32 cellular contexts compared by ENCODE assay signal in the genomic region with DNA sequence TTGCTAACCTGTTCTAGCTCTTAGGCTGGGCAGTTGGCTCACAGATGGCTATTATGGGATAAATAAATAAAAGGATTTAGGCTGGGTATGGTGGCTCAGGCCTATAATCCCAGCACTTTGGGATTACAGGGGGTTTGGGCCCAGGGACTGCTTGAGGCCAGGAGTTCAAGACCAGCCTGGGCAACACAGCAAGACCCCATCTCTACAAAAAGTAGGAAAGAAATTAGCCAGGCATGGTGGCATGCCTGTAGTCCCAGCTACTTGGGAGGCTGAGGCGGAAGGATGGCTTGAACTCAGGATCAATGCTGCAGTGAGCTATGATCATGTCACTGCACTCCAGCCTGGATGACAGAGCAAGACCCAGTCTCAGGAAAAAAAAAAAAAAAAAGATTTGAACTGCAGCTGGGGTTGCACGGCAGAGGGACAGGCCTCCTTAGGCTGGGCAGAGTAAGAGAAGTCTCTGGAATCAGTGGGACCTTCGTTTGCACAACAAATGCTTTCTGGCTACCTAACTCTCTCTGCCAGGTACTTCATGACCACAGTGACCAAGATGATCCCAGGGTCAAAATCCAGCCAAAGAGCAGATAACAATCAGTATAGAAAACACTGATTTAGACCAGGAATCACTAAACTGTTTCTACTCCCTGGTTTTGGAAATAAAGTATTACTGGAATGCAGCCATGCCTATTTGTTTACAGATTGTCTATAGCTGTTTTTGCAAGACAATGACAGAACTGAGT. TPM values are rescaled to one million over a fixed set of nuclear protein-coding genes. Genes with fewer than 3 reads are reported as not detected.
"Had no signal": no experiment of that assay in that cellular context is flagged by ENCODE, and none has a peak within 500 bp of the region (broad histone marks: within the 10 kb centered on the region; RNA-seq: fewer than 3 reads in every experiment).

No MANE protein-coding gene starts in this region.

- H3K27me3 ChIP-seq: adrenal gland, brain microvascular endothelial cell, gastrocnemius medialis, neural progenitor cell had no signal

- DNase-seq: activated CD4-positive, alpha-beta T cell treated with anti-CD3 and anti-CD28 coated beads for 48 hours; activated CD4-positive, alpha-beta T cell treated with anti-CD3 and anti-CD28 coated beads, Interleukin-2, amount 50 U/mL, for 48 hours; activated CD8-positive, alpha-beta memory T cell treated with anti-CD3 and anti-CD28 coated beads for 24 hours; activated effector memory CD4-positive, alpha-beta T cell treated with Interleukin-2 at 50 U/mL for 16 hours; activated naive CD4-positive, alpha-beta T cell treated with Interleukin-2 at 50 U/mL for 16 hours; adrenal gland; brain microvascular endothelial cell; caudate nucleus; cortex of kidney; effector memory CD8-positive, alpha-beta T cell; erythroblast; gastrocnemius medialis; glutamatergic neuron; left cardiac atrium; naive B cell; stimulated activated CD4-positive, alpha-beta T cell treated with anti-CD3 and anti-CD28 coated beads, Interleukin-12 subunit alpha, Interleukin-12 subunit beta, amount 100 ng/mL, for 4 hours; stimulated activated CD4-positive, alpha-beta T cell treated with anti-CD3 and anti-CD28 coated beads, Interleukin-4, amount 100 ng/mL, for 1 hour; T-helper 9 cell; trophoblast cell had no signal

- H3K9ac ChIP-seq: neural progenitor cell had no signal

- H3K4me1 ChIP-seq: neural progenitor cell had no signal

- H3K4me3 ChIP-seq: adrenal gland, gastrocnemius medialis, neural progenitor cell, skin epidermis, thoracic aorta had no signal

- ATAC-seq: activated CD4-positive, CD25-positive, alpha-beta regulatory T cell treated with anti-CD3 and anti-CD28 coated beads, Interleukin-2, amount 50 U/mL, for 24 hours; effector memory CD8-positive, alpha-beta T cell; gastrocnemius medialis; left cardiac atrium; sciatic nerve had no signal

- H2AFZ ChIP-seq: neural progenitor cell had no signal

- H3K9me3 ChIP-seq: adrenal gland, gastrocnemius medialis, thoracic aorta had no signal

- H3K27ac ChIP-seq: adrenal gland, brain microvascular endothelial cell, gastrocnemius medialis, neural progenitor cell, skin epidermis, thoracic aorta, VCaP had no signal

- H3K4me2 ChIP-seq: neural progenitor cell had no signal

- H3K36me3 ChIP-seq: neural progenitor cell had no signal

RNA-seq across cellular contexts. Expression of gene SLC5A2, which starts 18.5 kb away (rescaled TPM):
- total RNA-seq: astrocyte, chondrocyte, gastrocnemius medialis, left cardiac atrium, omental fat pad, sciatic nerve, subcutaneous adipose tissue had no signal
- polyA plus RNA-seq: keratinocyte had no signal

RNA-seq across cellular contexts. Expression of gene AHSP, which starts 26.3 kb away (rescaled TPM):
- total RNA-seq: adrenal gland, astrocyte, chondrocyte, gastrocnemius medialis, left cardiac atrium, lower leg skin, mesothelial cell of epicardium, omental fat pad, thoracic aorta had no signal
- polyA plus RNA-seq: adrenal gland, keratinocyte had no signal
